11 cellular contexts compared by ENCODE assay signal in genomic region chr13:81395368-81395767, GRCh38.
DNase-seq lines count a peak whose midpoint lies in the region; ATAC-seq, FAIRE-seq and TF ChIP-seq lines count a peak whose summit lies in the region.
"Had no signal": no experiment of that assay in that cellular context is flagged by ENCODE, and none has a peak within 500 bp of the region (broad histone marks: within the 10 kb centered on the region; RNA-seq: fewer than 3 reads in every experiment).

No MANE protein-coding gene starts in this region.

- no peaks in the 10 kb centered on the region for H3K9me3 ChIP-seq in NT2/D1 (ENCODE audit: insufficient read depth, low read length)
- no peaks in the 10 kb centered on the region; a peak in 1 of 4 replicates for H3K9me3 ChIP-seq in H1 (ENCODE audit: insufficient read depth in 2 of 2, low read depth in 1 of 2, low read length in 1 of 2)
- no peaks in the 10 kb centered on the region for H3K9me3 ChIP-seq in neuronal stem cell (replicated peaks in 1 of 2; ENCODE audit: control insufficient read depth in 2 of 2, insufficient read depth in 1 of 2, low read depth in 1 of 2, low read length in 2 of 2)
- peaks cover 0 to 7% (median 0%) of the 10 kb centered on the region in 3 experiments for H3K9me3 ChIP-seq in naive thymus-derived CD4-positive, alpha-beta T cell (ENCODE audit: control insufficient read depth in 2 of 3, low read length in 3 of 3)
- no peaks in the 10 kb centered on the region for H3K9me3 ChIP-seq in mammary epithelial cell (replicated peaks; ENCODE audit: insufficient read depth, low read length)
- H3K9me3 ChIP-seq: gastrocnemius medialis had no signal

- no peak overlapping the region for H4K5ac ChIP-seq in H1 (ENCODE audit: insufficient read length, low read depth, low read length)

- H3K79me2 ChIP-seq in H1 (ENCODE audit: control insufficient read depth in 1 of 2, insufficient read depth in 2 of 2, low read length in 2 of 2), result no peaks in the 10 kb centered on the region
- no peaks in the 10 kb centered on the region for H3K79me2 ChIP-seq in mammary epithelial cell (ENCODE audit: insufficient read depth, low read length)

- no peak overlapping the region for H3K27ac Mint-ChIP-seq in type B pancreatic cell
- H3K27ac Mint-ChIP-seq in naive thymus-derived CD4-positive, alpha-beta T cell, result no peak overlapping the region
- H3K27ac Mint-ChIP-seq: activated naive CD4-positive, alpha-beta T cell treated with anti-CD3 and anti-CD28 coated beads, Interleukin-2, amount 50 U/mL, for 72 hours had no signal

- in situ Hi-C loops in mammary epithelial cell (cut with MboI; ENCODE audit: low sequenced_read_pairs in 2 of 2), result no loop called here

- H3K27me3 ChIP-seq in NT2/D1 (ENCODE audit: insufficient read depth, insufficient read length) (no peaks in the 10 kb centered on the region), H1 (replicated peaks in 1 of 4; ENCODE audit: control insufficient read depth in 3 of 4, extremely low read depth in 1 of 4, insufficient read depth in 3 of 4, low read length in 3 of 4) (no peaks in the 10 kb centered on the region), neuronal stem cell (ENCODE audit: control insufficient read depth in 3 of 3, insufficient read depth in 3 of 3, low read depth in 1 of 3, low read length in 3 of 3) (no peaks in the 10 kb centered on the region), mammary epithelial cell (ENCODE audit: insufficient read depth, low read length) (no peaks in the 10 kb centered on the region)
- H3K27me3 ChIP-seq in naive thymus-derived CD4-positive, alpha-beta T cell (ENCODE audit: control insufficient read depth in 2 of 2, insufficient read depth in 2 of 2, low read length in 2 of 2), result no peaks in the 10 kb centered on the region
- H3K27me3 ChIP-seq: gastrocnemius medialis had no signal

- H4K91ac ChIP-seq in H1 (replicated peaks; ENCODE audit: insufficient read length, low read length) (no peak overlapping the region), neuronal stem cell (ENCODE audit: low read depth, low read length, poor library complexity) (no peak overlapping the region)

- H3K4ac ChIP-seq in H1 (replicated peaks; ENCODE audit: insufficient read length, low read depth, low read length), result no peak overlapping the region
- H3K4ac ChIP-seq in neuronal stem cell (ENCODE audit: low read length), result no peak overlapping the region

- H3K23me2 ChIP-seq in H1 (ENCODE audit: low read depth, low read length), result no peaks in the 10 kb centered on the region

- H3K27me3 Mint-ChIP-seq in type B pancreatic cell, result no peaks in the 10 kb centered on the region
- H3K27me3 Mint-ChIP-seq in naive thymus-derived CD4-positive, alpha-beta T cell, result no peaks in the 10 kb centered on the region

- DNase-seq in HCEC 1CT (peak; percentile 30), NT2/D1 (ENCODE audit: low read depth, low spot score) (peak; percentile 9), H1 (ENCODE audit: low read depth in 1 of 2, low spot score in 2 of 2) (no peak), neuronal stem cell (ENCODE audit: low spot score) (no peak), type B pancreatic cell (ENCODE audit: extremely low spot score, unreplicated experiment) (no peak), mammary epithelial cell (no peak)
- DNase-seq in naive thymus-derived CD4-positive, alpha-beta T cell, result no peak
- DNase-seq: Calu3; gastrocnemius medialis; stimulated activated naive CD8-positive, alpha-beta T cell treated with anti-CD3 and anti-CD28 coated beads, Interleukin-15, Interleukin-2, amounts not matched to agents 100 U/mL and 50 U/mL, for 24 hours had no signal

- H3K36me3 ChIP-seq in NT2/D1 (ENCODE audit: insufficient read depth, insufficient read length, low read length) (no peaks in the 10 kb centered on the region), H1 (ENCODE audit: control insufficient read depth in 2 of 4, insufficient read depth in 4 of 4, low read length in 3 of 4) (no peaks in the 10 kb centered on the region), neuronal stem cell (replicated peaks in 1 of 2; ENCODE audit: control insufficient read depth in 2 of 2, insufficient read depth in 2 of 2, low read length in 2 of 2) (no peaks in the 10 kb centered on the region), mammary epithelial cell (ENCODE audit: insufficient read depth, low read length) (no peaks in the 10 kb centered on the region)
- H3K36me3 ChIP-seq in naive thymus-derived CD4-positive, alpha-beta T cell (ENCODE audit: control insufficient read depth in 2 of 3, insufficient read depth in 3 of 3, low read length in 3 of 3), result no peaks in the 10 kb centered on the region
- H3K36me3 ChIP-seq: gastrocnemius medialis had no signal

- H3K79me1 ChIP-seq in H1 (ENCODE audit: low read depth, low read length) (no peaks in the 10 kb centered on the region), neuronal stem cell (ENCODE audit: low read depth, low read length) (no peaks in the 10 kb centered on the region)

- TF ChIP-seq RAD21 in H1 (IDR thresholded peaks at IDR 0.05 in 1 of 2, conservative IDR thresholded peaks at IDR 0.05 in 1 of 2; ENCODE audit: low read depth in 2 of 2, low read length in 2 of 2), result no peak

- H3K36me3 Mint-ChIP-seq in type B pancreatic cell, result no peaks in the 10 kb centered on the region
- no peaks in the 10 kb centered on the region for H3K36me3 Mint-ChIP-seq in naive thymus-derived CD4-positive, alpha-beta T cell

- H4K20me1 ChIP-seq in H1 (replicated peaks in 1 of 2; ENCODE audit: control insufficient read depth in 1 of 2, insufficient read depth in 2 of 2, low read length in 2 of 2), result no peaks in the 10 kb centered on the region
- no peaks in the 10 kb centered on the region for H4K20me1 ChIP-seq in mammary epithelial cell (ENCODE audit: insufficient read depth, low read length)

- H2AFZ ChIP-seq in H1 (ENCODE audit: low read length) (peak overlapping the region; percentile 91), neuronal stem cell (ENCODE audit: low read length) (peak overlapping the region; percentile 69), mammary epithelial cell (ENCODE audit: low read depth, low read length) (no peak overlapping the region)

- CTCF ChIA-PET in H1 (lab: Charles Lee; ENCODE audit: partially characterized antibody), result interaction anchor here (1.1 kb wide), 1 partner anchor 10 kb away, joined by 4 read pairs; no protein-coding TSS in a partner anchor
- CTCF ChIA-PET in naive thymus-derived CD4-positive, alpha-beta T cell (lab: Charles Lee), result no interaction called here
- CTCF ChIA-PET in mammary epithelial cell (lab: Charles Lee; ENCODE audit: low non-redundant PET), result no interaction called here

- H3K18ac ChIP-seq in H1 (ENCODE audit: extremely low read depth, low read length), result no peak overlapping the region
- no peak overlapping the region for H3K18ac ChIP-seq in neuronal stem cell (ENCODE audit: low read length)

- no TSS peak for BruUV-seq in mammary epithelial cell (replicated peaks; lab: Mats Ljungman, UMichigan)

- no peak overlapping the region for H3K4me3 ChIP-seq in NT2/D1 (ENCODE audit: insufficient read length, low read depth)
- no peak overlapping the region for H3K4me3 ChIP-seq in H1 (ENCODE audit: extremely low read depth in 1 of 4, insufficient read depth in 2 of 4, low read depth in 3 of 4, low read length in 4 of 4)
- no peak overlapping the region for H3K4me3 ChIP-seq in neuronal stem cell (ENCODE audit: low read length in 2 of 2)
- H3K4me3 ChIP-seq in naive thymus-derived CD4-positive, alpha-beta T cell (ENCODE audit: low read length), result no peak overlapping the region
- no peak overlapping the region for H3K4me3 ChIP-seq in mammary epithelial cell (replicated peaks in 1 of 3; ENCODE audit: insufficient read depth in 1 of 3, low read depth in 2 of 3, low read length in 3 of 3)
- H3K4me3 ChIP-seq: gastrocnemius medialis had no signal

- no peak overlapping the region for H3K4me3 Mint-ChIP-seq in type B pancreatic cell
- H3K4me3 Mint-ChIP-seq in naive thymus-derived CD4-positive, alpha-beta T cell, result no peak overlapping the region

- no peak overlapping the region for H2BK20ac ChIP-seq in H1 (ENCODE audit: low read length)

- no peak for TF ChIP-seq POLR2A in H1 (IDR thresholded peaks at IDR 0.05; ENCODE audit: control extremely low read depth in 1 of 2, low read depth in 2 of 2, low read length in 2 of 2)

- intact Hi-C loops in naive thymus-derived CD4-positive, alpha-beta T cell (cut with micrococcal nuclease), result no loop called here
- intact Hi-C loops in mammary epithelial cell (cut with micrococcal nuclease), result no loop called here

- H2BK5ac ChIP-seq in H1 (ENCODE audit: low read depth, low read length) (no peak overlapping the region), neuronal stem cell (ENCODE audit: low read length) (no peak overlapping the region)

- H3K56ac ChIP-seq in H1 (replicated peaks; ENCODE audit: insufficient read length, low read depth, low read length), result no peak overlapping the region

- H3K4me2 ChIP-seq in H1 (ENCODE audit: insufficient read depth in 1 of 2, low read depth in 2 of 2, low read length in 2 of 2) (0 out of 4 replicates have a peak overlapping the region, but pooled peaks of 1 of the 2 experiments have one; percentile 11), neuronal stem cell (ENCODE audit: insufficient read depth, low read length, poor library complexity, severe bottlenecking) (no peak overlapping the region), mammary epithelial cell (ENCODE audit: insufficient read depth, low read depth, low read length) (no peak overlapping the region)

- TF ChIP-seq CTCF in H1 (IDR thresholded peaks at IDR 0.05; ENCODE audit: control extremely low read depth in 1 of 3, insufficient read depth in 1 of 3, low read depth in 1 of 3, low read length in 3 of 3) (no peak), type B pancreatic cell (conservative IDR thresholded peaks at IDR 0.05) (no peak), mammary epithelial cell (conservative IDR thresholded peaks at IDR 0.05 in 1 of 2, IDR thresholded peaks at IDR 0.05 in 1 of 2; ENCODE audit: extremely low read depth in 1 of 2, insufficient read depth in 1 of 2, low read depth in 1 of 2, low read length in 2 of 2) (no peak)

- POLR2A ChIA-PET in H1 (lab: Charles Lee; ENCODE audit: partially characterized antibody), result no interaction called here
- POLR2A ChIA-PET in naive thymus-derived CD4-positive, alpha-beta T cell (lab: Charles Lee), result no interaction called here

- H3K27ac ChIP-seq in H1 (ENCODE audit: low read depth, low read length) (no peak overlapping the region), neuronal stem cell (replicated peaks; ENCODE audit: low read length) (no peak overlapping the region), mammary epithelial cell (ENCODE audit: insufficient read depth, low read depth, low read length) (no peak overlapping the region)
- H3K27ac ChIP-seq in naive thymus-derived CD4-positive, alpha-beta T cell (ENCODE audit: low read depth, low read length), result no peak overlapping the region
- H3K27ac ChIP-seq: gastrocnemius medialis had no signal

- no peaks in the 10 kb centered on the region for H3K4me1 ChIP-seq in NT2/D1 (ENCODE audit: insufficient read depth, insufficient read length)
- H3K4me1 ChIP-seq in H1 (replicated peaks in 1 of 4; ENCODE audit: control insufficient read depth in 3 of 4, insufficient read depth in 4 of 4, low read length in 3 of 4), result peaks cover 0 to 7% (median 0%) of the 10 kb centered on the region in 4 experiments; a peak in 2 of 7 replicates
- peaks cover 0 to 4% of the 10 kb centered on the region in 2 donors for H3K4me1 ChIP-seq in neuronal stem cell (ENCODE audit: control insufficient read depth in 2 of 2, insufficient read depth in 1 of 2, low read depth in 1 of 2, low read length in 2 of 2)
- H3K4me1 ChIP-seq in naive thymus-derived CD4-positive, alpha-beta T cell (ENCODE audit: control insufficient read depth in 2 of 2, insufficient read depth in 2 of 2, low read length in 2 of 2), result no peaks in the 10 kb centered on the region
- H3K4me1 ChIP-seq in mammary epithelial cell (ENCODE audit: insufficient read depth, low read length), result no peaks in the 10 kb centered on the region
- H3K4me1 ChIP-seq: gastrocnemius medialis had no signal

- no peak overlapping the region for H2BK120ac ChIP-seq in H1 (replicated peaks; ENCODE audit: low read depth, low read length)
- H2BK120ac ChIP-seq in neuronal stem cell (ENCODE audit: low read depth, low read length), result no peak overlapping the region

- no peak for ATAC-seq in naive thymus-derived CD4-positive, alpha-beta T cell
- ATAC-seq: activated naive CD4-positive, alpha-beta T cell treated with anti-CD3 and anti-CD28 coated beads, Interleukin-2, amount 50 U/mL, for 72 hours; gastrocnemius medialis; stimulated activated naive CD8-positive, alpha-beta T cell treated with anti-CD3 and anti-CD28 coated beads, Interleukin-15, Interleukin-2, amounts not matched to agents 100 U/mL and 50 U/mL, for 24 hours had no signal

- H2BK12ac ChIP-seq in H1 (ENCODE audit: low read depth, low read length) (no peak overlapping the region), neuronal stem cell (ENCODE audit: low read length) (no peak overlapping the region)

- H3K14ac ChIP-seq in H1 (ENCODE audit: insufficient read length), result no peak overlapping the region
- H3K14ac ChIP-seq in neuronal stem cell (ENCODE audit: low read length), result no peak overlapping the region

- H2BK15ac ChIP-seq in H1 (ENCODE audit: low read length) (no peak overlapping the region), neuronal stem cell (ENCODE audit: low read length) (no peak overlapping the region)

- peak; percentile 45 for FAIRE-seq in H1 (lab: Jason Lieb, UNC)

- peaks cover 6% of the 10 kb centered on the region for H3K4me1 Mint-ChIP-seq in type B pancreatic cell (ENCODE audit: unreplicated experiment)
- no peaks in the 10 kb centered on the region for H3K4me1 Mint-ChIP-seq in naive thymus-derived CD4-positive, alpha-beta T cell

- TF ChIP-seq EP300 in H1 (IDR thresholded peaks at IDR 0.05; ENCODE audit: borderline replicate concordance in 1 of 2, low read depth in 2 of 2, low read length in 2 of 2), result no peak

- H2AK5ac ChIP-seq in H1 (ENCODE audit: low read depth, low read length) (no peak overlapping the region), neuronal stem cell (ENCODE audit: low read depth, low read length) (no peak overlapping the region)

- H3K9me3 Mint-ChIP-seq in type B pancreatic cell, result no peaks in the 10 kb centered on the region
- peaks cover 2 to 32% (median 11%) of the 10 kb centered on the region in 11 donors for H3K9me3 Mint-ChIP-seq in naive thymus-derived CD4-positive, alpha-beta T cell

- H3K9ac ChIP-seq in NT2/D1 (ENCODE audit: insufficient read length, low read depth), result no peak overlapping the region
- no peak overlapping the region for H3K9ac ChIP-seq in H1 (replicated peaks in 1 of 4; ENCODE audit: extremely low read depth in 1 of 4, low read depth in 3 of 4, low read length in 3 of 4)
- H3K9ac ChIP-seq in neuronal stem cell (ENCODE audit: low read depth, low read length, poor library complexity), result no peak overlapping the region
- H3K9ac ChIP-seq in mammary epithelial cell (ENCODE audit: insufficient read depth, low read length), result no peak overlapping the region

- dilution Hi-C loops in mammary epithelial cell (cut with HindIII; ENCODE audit: low sequenced_read_pairs), result no loop called here

- WGBS in H1 (ENCODE audit: extremely low coverage in 1 of 2, insufficient coverage in 1 of 2, insufficient read length in 1 of 2, insufficient replicate concordance in 2 of 2, low coverage in 1 of 2, low lambda C conversion rate in 2 of 2, missing lambda C conversion rate in 1 of 2), 2 experiments, result 65% methylated on average over 4 of the region's 4 CpGs; no CpG with 5 or more reads in 1 of the 2 experiments
- no CpG with 5 or more reads among the region's 4 CpGs for WGBS in neuronal stem cell (ENCODE audit: extremely low coverage in 2 of 2, insufficient read length in 2 of 2, insufficient replicate concordance in 1 of 2), 2 donors
- WGBS in mammary epithelial cell (ENCODE audit: low coverage, missing lambda C conversion rate), result 83% methylated on average over 3 of the region's 4 CpGs

- H3K23ac ChIP-seq in H1 (ENCODE audit: insufficient read length) (no peak overlapping the region), neuronal stem cell (ENCODE audit: low read depth, low read length, poor library complexity) (no peak overlapping the region)

- H4K8ac ChIP-seq in H1 (ENCODE audit: extremely low read depth, insufficient read depth, low read length), result no peak overlapping the region
- no peak overlapping the region for H4K8ac ChIP-seq in neuronal stem cell (ENCODE audit: low read depth, low read length)

Comparison
In these comparisons a context has a peak if more than half of its experiments do, and no peak if none do; other contexts are left out.
1. DNase-seq: peak in HCEC 1CT (single experiment) and NT2/D1 (single experiment); none in H1 (0 of 2), neuronal stem cell (single experiment), type B pancreatic cell (single experiment), naive thymus-derived CD4-positive, alpha-beta T cell (0 of 9) and mammary epithelial cell (single experiment).